ENCODE assay signal across 14 cellular contexts in genomic region chr5:157558089-157558595, GRCh38. TPM values are rescaled to one million over a fixed set of nuclear protein-coding genes. Genes with fewer than 3 reads are reported as not detected.
DNase-seq lines count a peak whose midpoint lies in the region; ATAC-seq, FAIRE-seq and TF ChIP-seq lines count a peak whose summit lies in the region.
"Had no signal": no experiment of that assay in that cellular context is flagged by ENCODE, and none has a peak within 500 bp of the region (broad histone marks: within the 10 kb centered on the region; RNA-seq: fewer than 3 reads in every experiment).

No MANE protein-coding gene starts in this region.

- H3K9me3 Mint-ChIP-seq in activated T-helper 1 cell treated with anti-CD3 and anti-CD28 coated beads, Interleukin-12 subunit alpha, Interleukin-12 subunit beta, Interleukin-2, Interleukin-4 antibody, amounts not matched to agents 30 ng/mL and 10 ng/mL and 1 ng/mL, durations not matched to agents 14 hours and 24 hours and 36 hours, result no peaks in the 10 kb centered on the region
- peaks cover 4% of the 10 kb centered on the region for H3K9me3 Mint-ChIP-seq in type B pancreatic cell

- H3K4me2 ChIP-seq in hepatocyte, result no peak overlapping the region
- H3K4me2 ChIP-seq: BLaER1 had no signal

- TF ChIP-seq CTCF in left ventricle myocardium inferior (IDR thresholded peaks at IDR 0.05; ENCODE audit: borderline replicate concordance), result no peak
- TF ChIP-seq CTCF in hepatocyte (IDR thresholded peaks at IDR 0.05; ENCODE audit: poor library complexity), result no peak
- TF ChIP-seq CTCF in type B pancreatic cell (conservative IDR thresholded peaks at IDR 0.05), result no peak

- H3K9me3 ChIP-seq in left ventricle myocardium inferior (replicated peaks) (no peaks in the 10 kb centered on the region), hepatocyte (ENCODE audit: low read depth) (no peaks in the 10 kb centered on the region)
- H3K9me3 ChIP-seq: BLaER1, ovary had no signal

- H3K27ac ChIP-seq in left ventricle myocardium inferior (replicated peaks) (peak overlapping the region; percentile 49), hepatocyte (peak overlapping the region; percentile 56)
- H3K27ac ChIP-seq: BLaER1, ovary, WERI-Rb-1 had no signal

- no peaks in the 10 kb centered on the region for H3K79me2 ChIP-seq in hepatocyte

- peak overlapping the region; percentile 5 for H3K4me3 Mint-ChIP-seq in activated T-helper 1 cell treated with anti-CD3 and anti-CD28 coated beads, Interleukin-12 subunit alpha, Interleukin-12 subunit beta, Interleukin-2, Interleukin-4 antibody, amounts not matched to agents 30 ng/mL and 10 ng/mL and 1 ng/mL, durations not matched to agents 14 hours and 24 hours and 36 hours
- peak overlapping the region; percentile 28 for H3K4me3 Mint-ChIP-seq in type B pancreatic cell
- H3K4me3 Mint-ChIP-seq: activated naive CD8-positive, alpha-beta T cell had no signal

- DNase-seq in left ventricle myocardium inferior (no peak), Right ventricle myocardium superior (no peak), hepatocyte (ENCODE audit: low spot score) (no peak), type B pancreatic cell (ENCODE audit: extremely low spot score, unreplicated experiment) (no peak), GM12892 (ENCODE audit: insufficient read length) (no peak)
- DNase-seq in activated T-helper 1 cell treated with anti-CD3 and anti-CD28 coated beads, Interleukin-12 subunit alpha, Interleukin-12 subunit beta, Interleukin-2, Interleukin-4 antibody, amounts not matched to agents 30 ng/mL and 10 ng/mL and 1 ng/mL, durations not matched to agents 14 hours and 24 hours and 36 hours (ENCODE audit: low spot score), result no peak
- no peak for DNase-seq in activated CD4-positive, CD25-positive, alpha-beta regulatory T cell treated with anti-CD3 and anti-CD28 coated beads, Interleukin-2, amount 50 U/mL, for 72 hours
- DNase-seq: NCI-H510A, ovary had no signal

- H4K20me1 ChIP-seq in hepatocyte (ENCODE audit: insufficient read depth, poor library complexity, severe bottlenecking), result no peaks in the 10 kb centered on the region
- H4K20me1 ChIP-seq: BLaER1 had no signal

- no peak for FAIRE-seq in GM12892 (lab: Jason Lieb, UNC)
- FAIRE-seq: H1 had no signal

- H3K36me3 Mint-ChIP-seq in activated T-helper 1 cell treated with anti-CD3 and anti-CD28 coated beads, Interleukin-12 subunit alpha, Interleukin-12 subunit beta, Interleukin-2, Interleukin-4 antibody, amounts not matched to agents 30 ng/mL and 10 ng/mL and 1 ng/mL, durations not matched to agents 14 hours and 24 hours and 36 hours (ENCODE audit: low read depth), result peaks cover 74% of the 10 kb centered on the region
- peaks cover 7% of the 10 kb centered on the region for H3K36me3 Mint-ChIP-seq in type B pancreatic cell
- H3K36me3 Mint-ChIP-seq: activated naive CD8-positive, alpha-beta T cell had no signal

- H3K27me3 Mint-ChIP-seq in activated T-helper 1 cell treated with anti-CD3 and anti-CD28 coated beads, Interleukin-12 subunit alpha, Interleukin-12 subunit beta, Interleukin-2, Interleukin-4 antibody, amounts not matched to agents 30 ng/mL and 10 ng/mL and 1 ng/mL, durations not matched to agents 14 hours and 24 hours and 36 hours (ENCODE audit: insufficient read depth), result no peaks in the 10 kb centered on the region
- peaks cover 4% of the 10 kb centered on the region for H3K27me3 Mint-ChIP-seq in type B pancreatic cell
- H3K27me3 Mint-ChIP-seq: activated naive CD8-positive, alpha-beta T cell had no signal

- intact Hi-C loops in left ventricle myocardium inferior (cut with micrococcal nuclease) (no loop called here), Right ventricle myocardium superior (cut with DNase I) (no loop called here)
- intact Hi-C loops in activated T-helper 1 cell treated with anti-CD3 and anti-CD28 coated beads, Interleukin-12 subunit alpha, Interleukin-12 subunit beta, Interleukin-2, Interleukin-4 antibody, amounts not matched to agents 30 ng/mL and 10 ng/mL and 1 ng/mL, durations not matched to agents 14 hours and 24 hours and 36 hours (cut with micrococcal nuclease), result no loop called here

- WGBS in hepatocyte (ENCODE audit: low lambda C conversion rate, missing lambda C conversion rate), result 75% methylated on average over 4 of the region's 4 CpGs

- peaks cover 87% of the 10 kb centered on the region for H3K4me1 Mint-ChIP-seq in activated T-helper 1 cell treated with anti-CD3 and anti-CD28 coated beads, Interleukin-12 subunit alpha, Interleukin-12 subunit beta, Interleukin-2, Interleukin-4 antibody, amounts not matched to agents 30 ng/mL and 10 ng/mL and 1 ng/mL, durations not matched to agents 14 hours and 24 hours and 36 hours (ENCODE audit: low read depth)
- peaks cover 34% of the 10 kb centered on the region for H3K4me1 Mint-ChIP-seq in type B pancreatic cell (ENCODE audit: unreplicated experiment)

- no peaks in the 10 kb centered on the region for H3K36me3 ChIP-seq in left ventricle myocardium inferior
- no peaks in the 10 kb centered on the region for H3K36me3 ChIP-seq in hepatocyte (replicated peaks; ENCODE audit: insufficient read depth, low read depth)
- H3K36me3 ChIP-seq: ovary, WERI-Rb-1 had no signal

- no peak for TF ChIP-seq POLR2A in GM12892 (IDR thresholded peaks at IDR 0.05; ENCODE audit: low read depth, low read length)

- H3K27me3 ChIP-seq in left ventricle myocardium inferior (ENCODE audit: low read depth) (no peaks in the 10 kb centered on the region), hepatocyte (no peaks in the 10 kb centered on the region)
- H3K27me3 ChIP-seq: BLaER1, ovary had no signal

- ATAC-seq in Right ventricle myocardium superior (ENCODE audit: poor library complexity) (no peak), HG03039 (IDR thresholded peaks at IDR 0.05; ENCODE audit: unreplicated experiment) (no peak)

- no peak overlapping the region for H2AFZ ChIP-seq in hepatocyte

- H3K4me3 ChIP-seq in left ventricle myocardium inferior, result no peak overlapping the region
- no peak overlapping the region for H3K4me3 ChIP-seq in hepatocyte
- H3K4me3 ChIP-seq: BLaER1, ovary had no signal

- H3K27ac Mint-ChIP-seq in activated T-helper 1 cell treated with anti-CD3 and anti-CD28 coated beads, Interleukin-12 subunit alpha, Interleukin-12 subunit beta, Interleukin-2, Interleukin-4 antibody, amounts not matched to agents 30 ng/mL and 10 ng/mL and 1 ng/mL, durations not matched to agents 14 hours and 24 hours and 36 hours, result peak overlapping the region; percentile 31
- H3K27ac Mint-ChIP-seq in type B pancreatic cell, result peak overlapping the region; percentile 90
- H3K27ac Mint-ChIP-seq: activated naive CD8-positive, alpha-beta T cell had no signal

- peaks cover 72% of the 10 kb centered on the region for H3K4me1 ChIP-seq in left ventricle myocardium inferior
- no peaks in the 10 kb centered on the region for H3K4me1 ChIP-seq in hepatocyte (ENCODE audit: insufficient read depth)

- no peaks in the 10 kb centered on the region for H3K9me2 ChIP-seq in hepatocyte (replicated peaks; ENCODE audit: insufficient read depth)

RNA-seq across cellular contexts. Expression of gene ADAM19, which starts 17.4 kb away (rescaled TPM):
- total RNA-seq in left ventricle myocardium inferior (17.7 TPM), Right ventricle myocardium superior (8.4 TPM), hepatocyte (8.0 and 8.6 TPM in 2 replicates), type B pancreatic cell (ENCODE audit: low replicate concordance) (9.3 and 15.8 TPM in 2 replicates)
- 341 and 348 TPM in 2 replicates for total RNA-seq in activated T-helper 1 cell treated with anti-CD3 and anti-CD28 coated beads, Interleukin-12 subunit alpha, Interleukin-12 subunit beta, Interleukin-2, Interleukin-4 antibody, amounts not matched to agents 30 ng/mL and 10 ng/mL and 1 ng/mL, durations not matched to agents 14 hours and 24 hours and 36 hours
- 6.0 and 6.9 TPM in 2 replicates for polyA plus RNA-seq in hepatocyte
- polyA plus RNA-seq in GM12892 (2012; ENCODE audit: missing spikeins), result 8.4 TPM

Comparison
In these comparisons a context has a peak if more than half of its experiments do, and no peak if none do; other contexts are left out.
1. RNA of gene ADAM19, which starts 17.4 kb away (total RNA-seq): 341 to 348 TPM in activated T-helper 1 cell treated with anti-CD3 and anti-CD28 coated beads, Interleukin-12 subunit alpha, Interleukin-12 subunit beta, Interleukin-2, Interleukin-4 antibody, amounts not matched to agents 30 ng/mL and 10 ng/mL and 1 ng/mL, durations not matched to agents 14 hours and 24 hours and 36 hours; 17.7 TPM in left ventricle myocardium inferior (single experiment), 9.3 to 15.8 TPM in type B pancreatic cell, 8.0 to 8.6 TPM in hepatocyte and 8.4 TPM in Right ventricle myocardium superior (single experiment); every median in the first group is over 10 times any median in the second.